Comparison of ENCODE assay signal across 8 cellular contexts in genomic region chr18:35949903-35950627, GRCh38.
DNase-seq lines count a peak whose midpoint lies in the region; ATAC-seq and TF ChIP-seq lines count a peak whose summit lies in the region.

No MANE protein-coding gene starts in this region.

- TF ChIP-seq CTCF in neutrophil (IDR thresholded peaks at IDR 0.05) (peak; percentile 94), tibial artery (IDR thresholded peaks at IDR 0.05) (peak; percentile 87 to 91)

- H3K4me3 ChIP-seq in ACC112 (ENCODE audit: low read depth, low read length) (peak overlapping the region; percentile 78), neutrophil (ENCODE audit: low read depth in 1 of 2, low read length in 1 of 2) (peak overlapping the region; percentile 57 to 76), tibial artery (peak overlapping the region; percentile 38 to 55)

- no peaks in the 10 kb centered on the region for H3K36me3 Mint-ChIP-seq in activated naive CD4-positive, alpha-beta T cell treated with anti-CD3 and anti-CD28 coated beads for 36 hours (ENCODE audit: low read depth)

- H3K27ac ChIP-seq in ACC112 (ENCODE audit: low read depth, low read length) (no peak overlapping the region), neutrophil (no peak overlapping the region), tibial artery (no peak overlapping the region)

- peak overlapping the region; percentile 85 for H2AFZ ChIP-seq in ACC112 (ENCODE audit: low read length, unreplicated experiment)

- CTCF ChIA-PET in activated naive CD4-positive, alpha-beta T cell treated with anti-CD3 and anti-CD28 coated beads for 36 hours (lab: Charles Lee): interaction anchor here (0.6 to 2.7 kb wide), 14 partner anchors 9 to 539 kb away, joined by 3 to 12 read pairs (median 4); no protein-coding TSS in a partner anchor

- peak; percentile 56 for DNase-seq in RPMI7951 (ENCODE audit: low read depth)
- peak; percentile 61 for DNase-seq in activated naive CD4-positive, alpha-beta T cell treated with anti-CD3 and anti-CD28 coated beads for 36 hours
- DNase-seq in glomerular endothelial cell (ENCODE audit: extremely low read depth, low read depth, low spot score): peak; percentile 42
- DNase-seq in tibial artery: peak; percentile 26 to 70

- TF ChIP-seq RAD21 in Ishikawa (IDR thresholded peaks at IDR 0.05; ENCODE audit: low read depth): peak; percentile 70

- H3K27ac Mint-ChIP-seq in activated naive CD4-positive, alpha-beta T cell treated with anti-CD3 and anti-CD28 coated beads for 36 hours: no peak overlapping the region

- peaks cover 11% of the 10 kb centered on the region for H3K27me3 Mint-ChIP-seq in activated naive CD4-positive, alpha-beta T cell treated with anti-CD3 and anti-CD28 coated beads for 36 hours (ENCODE audit: low read depth)

- H3K9me3 ChIP-seq in neutrophil (no peaks in the 10 kb centered on the region), tibial artery (no peaks in the 10 kb centered on the region)

- no peaks in the 10 kb centered on the region for H3K79me2 ChIP-seq in ACC112 (ENCODE audit: control insufficient read depth, insufficient read depth, low read length, unreplicated experiment)

- H3K4me1 Mint-ChIP-seq in activated naive CD4-positive, alpha-beta T cell treated with anti-CD3 and anti-CD28 coated beads for 36 hours (ENCODE audit: low read depth): no peaks in the 10 kb centered on the region

- peak; percentile 45 for ATAC-seq in GM18861 (IDR thresholded peaks at IDR 0.05; ENCODE audit: unreplicated experiment)

- H3K36me3 ChIP-seq in ACC112 (ENCODE audit: insufficient read depth, low read length) (no peaks in the 10 kb centered on the region), neutrophil (no peaks in the 10 kb centered on the region), tibial artery (no peaks in the 10 kb centered on the region)

- intact Hi-C loops in activated naive CD4-positive, alpha-beta T cell treated with anti-CD3 and anti-CD28 coated beads for 36 hours (cut with micrococcal nuclease): loop anchor here (1.0 to 5.0 kb wide), 6 partner anchors 123 to 563 kb away; no protein-coding TSS in a partner anchor
- intact Hi-C loops in tibial artery (cut with DNase I; ENCODE audit: low total_unique reads): loop anchor here (2.0 kb wide), 1 partner anchor 565 kb away; no protein-coding TSS in a partner anchor

- no peaks in the 10 kb centered on the region for H3K4me1 ChIP-seq in ACC112 (ENCODE audit: control insufficient read depth, insufficient read depth, low read length, unreplicated experiment)
- H3K4me1 ChIP-seq in neutrophil (ENCODE audit: control insufficient read depth in 1 of 2, insufficient read depth in 1 of 2, low read depth in 1 of 2, low read length in 1 of 2): peaks cover 7 to 10% of the 10 kb centered on the region in 2 experiments
- H3K4me1 ChIP-seq in tibial artery: peaks cover 0 to 8% (median 6%) of the 10 kb centered on the region in 4 donors

- TF ChIP-seq EP300 in Ishikawa (IDR thresholded peaks at IDR 0.05; ENCODE audit: borderline replicate concordance): no peak

- H3K4me3 Mint-ChIP-seq in activated naive CD4-positive, alpha-beta T cell treated with anti-CD3 and anti-CD28 coated beads for 36 hours: peak overlapping the region; percentile 79

- H3K9me3 Mint-ChIP-seq in activated naive CD4-positive, alpha-beta T cell treated with anti-CD3 and anti-CD28 coated beads for 36 hours: no peaks in the 10 kb centered on the region

- H3K27me3 ChIP-seq in ACC112 (ENCODE audit: insufficient read depth, low read length): peaks cover 24% of the 10 kb centered on the region
- H3K27me3 ChIP-seq in neutrophil: peaks cover 27% of the 10 kb centered on the region
- peaks cover 0 to 10% of the 10 kb centered on the region in 2 donors for H3K27me3 ChIP-seq in tibial artery

TF ChIP-seq in Ishikawa, 13 proteins besides CTCF, POLR2A, EP300 and RAD21:
- no peak for TF ChIP-seq USF1 (IDR thresholded peaks at IDR 0.05)
- peak; percentile 64; the same call in 1 of the 2 replicates for TF ChIP-seq ZBTB7A (IDR thresholded peaks at IDR 0.05; ENCODE audit: low read depth)
- no peak for TF ChIP-seq CEBPB (IDR thresholded peaks at IDR 0.05)
- 0 out of 2 replicates have a peak, but pooled peaks have one; percentile 14 for TF ChIP-seq NFIC (IDR thresholded peaks at IDR 0.05)
- peak; percentile 60 for TF ChIP-seq MAX (IDR thresholded peaks at IDR 0.05)
- TF ChIP-seq TCF12 (IDR thresholded peaks at IDR 0.05; ENCODE audit: low read depth): no peak
- TF ChIP-seq TAF1 (IDR thresholded peaks at IDR 0.05; ENCODE audit: low read depth): no peak
- TF ChIP-seq REST (IDR thresholded peaks at IDR 0.05; ENCODE audit: low read depth): no peak
